Comparison of ENCODE assay signal across 22 cellular contexts in the genomic region with DNA sequence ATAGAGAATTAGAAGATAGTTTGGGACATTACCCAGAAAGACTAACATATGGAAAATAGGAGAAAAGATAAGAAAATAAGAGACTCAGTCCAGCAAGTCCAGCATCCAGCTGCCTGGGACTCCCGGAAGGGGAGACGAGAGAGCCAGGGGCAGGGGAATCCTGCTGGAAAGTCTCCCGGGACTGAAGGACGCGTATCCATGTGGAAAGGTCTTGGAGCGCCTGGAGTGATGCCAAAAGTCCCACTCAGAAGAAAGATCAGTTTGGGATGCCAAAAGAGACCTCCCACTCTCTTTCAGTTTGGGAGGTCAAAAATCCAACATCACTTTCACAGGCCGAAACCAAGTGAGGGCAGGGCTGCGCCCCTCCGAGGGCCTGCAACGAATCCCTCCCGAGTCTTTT.
"Had no signal": no experiment of that assay in that cellular context is flagged by ENCODE, and none has a peak within 500 bp of the region (broad histone marks: within the 10 kb centered on the region; RNA-seq: fewer than 3 reads in every experiment).

No MANE protein-coding gene starts in this region.

- H3K4me3 Mint-ChIP-seq: activated T-cell treated with anti-CD3 and anti-CD28 coated beads, Interleukin-2, amount 50 U/mL, for 24 hours; activated T-helper 17 cell treated with anti-CD3 and anti-CD28 coated beads, Interleukin-2, amount 50 U/mL, for 72 hours; immature natural killer cell; memory B cell; nephron progenitor cell; type B pancreatic cell had no signal

- H3K36me3 ChIP-seq: left lung, sigmoid colon, thoracic aorta, vagina had no signal

- H3K27ac ChIP-seq: epithelial cell of prostate, left lung, parathyroid adenoma, sigmoid colon, thoracic aorta, vagina, VCaP had no signal

- DNase-seq: activated CD4-positive, alpha-beta T cell treated with anti-CD3 and anti-CD28 coated beads, Interleukin-2, amount 50 U/mL, for 1 hour; activated CD8-positive, alpha-beta memory T cell treated with anti-CD3 and anti-CD28 coated beads, Interleukin-2, amount 50 U/mL, for 4 hours; activated T-cell treated with anti-CD3 and anti-CD28 coated beads, Interleukin-2, amount 50 U/mL, for 24 hours; aorta; cerebellar nuclear complex; cortex of kidney; immature natural killer cell; left lung; nephron progenitor cell; sigmoid colon; stimulated activated CD4-positive, alpha-beta T cell treated with anti-CD3 and anti-CD28 coated beads, Interleukin-4, amount 100 ng/mL, for 1 hour; stimulated activated naive CD4-positive, alpha-beta T cell had no signal

- ATAC-seq: activated CD4-positive, CD25-positive, alpha-beta regulatory T cell treated with anti-CD3 and anti-CD28 coated beads, Interleukin-2, amount 50 U/mL, for 24 hours; activated naive CD4-positive, alpha-beta T cell treated with anti-CD3 and anti-CD28 coated beads, Interleukin-2, amount 50 U/mL, for 72 hours; activated T-helper 17 cell treated with anti-CD3 and anti-CD28 coated beads, Interleukin-2, amount 50 U/mL, for 72 hours had no signal

- H3K27ac Mint-ChIP-seq: activated T-cell treated with anti-CD3 and anti-CD28 coated beads, Interleukin-2, amount 50 U/mL, for 24 hours; immature natural killer cell; memory B cell; nephron progenitor cell; type B pancreatic cell had no signal

- H3K9me3 ChIP-seq: left lung, sigmoid colon, thoracic aorta, vagina had no signal

- H3K4me1 Mint-ChIP-seq: immature natural killer cell had no signal

- H3K36me3 Mint-ChIP-seq: activated naive CD4-positive, alpha-beta T cell treated with anti-CD3 and anti-CD28 coated beads, Interleukin-2, amount 50 U/mL, for 72 hours; immature natural killer cell; memory B cell; type B pancreatic cell had no signal

- H3K9me3 Mint-ChIP-seq: activated naive CD4-positive, alpha-beta T cell treated with anti-CD3 and anti-CD28 coated beads, Interleukin-2, amount 50 U/mL, for 72 hours; immature natural killer cell; memory B cell; nephron progenitor cell; type B pancreatic cell had no signal

- H3K27me3 Mint-ChIP-seq: activated T-helper 17 cell treated with anti-CD3 and anti-CD28 coated beads, Interleukin-2, amount 50 U/mL, for 72 hours; type B pancreatic cell had no signal

- H3K4me1 ChIP-seq: left lung had no signal

- H3K27me3 ChIP-seq: left lung, sigmoid colon, vagina had no signal

- H3K4me3 ChIP-seq: left lung, sigmoid colon, thoracic aorta, vagina had no signal
